Comparison of ENCODE assay signal across 9 cellular contexts in genomic region chr22:30309981-30310672, GRCh38. TPM values are rescaled to one million over a fixed set of nuclear protein-coding genes. Genes with fewer than 3 reads are reported as not detected.
DNase-seq lines count a peak whose midpoint lies in the region; ATAC-seq and TF ChIP-seq lines count a peak whose summit lies in the region.
"Had no signal": no experiment of that assay in that cellular context is flagged by ENCODE, and none has a peak within 500 bp of the region (broad histone marks: within the 10 kb centered on the region; RNA-seq: fewer than 3 reads in every experiment).

No MANE protein-coding gene starts in this region.

- no peaks in the 10 kb centered on the region for H3K36me3 ChIP-seq in right atrium auricular region
- no peaks in the 10 kb centered on the region for H3K36me3 ChIP-seq in testis (ENCODE audit: low read depth, missing control alignments)

- H3K36me3 Mint-ChIP-seq in CD14-positive monocyte = peaks cover 18 to 35% of the 10 kb centered on the region in 2 donors
- peaks cover 4% of the 10 kb centered on the region for H3K36me3 Mint-ChIP-seq in T-helper 17 cell (ENCODE audit: low read depth)

- peaks cover 95% of the 10 kb centered on the region for H3K4me1 Mint-ChIP-seq in CD14-positive monocyte
- H3K4me1 Mint-ChIP-seq in T-helper 17 cell = peaks cover 83% of the 10 kb centered on the region

- H3K27ac Mint-ChIP-seq in CD14-positive monocyte (peak overlapping the region; percentile 86 to 96 (median 93)), T-helper 17 cell (peak overlapping the region; percentile 86)

- WGBS in testis, 2 donors = 70 to 86% methylated on average over 4 to 6 of the region's 6 CpGs

- H3K27me3 Mint-ChIP-seq in CD14-positive monocyte (ENCODE audit: low read depth in 3 of 3) (peaks cover 0 to 5% (median 0%) of the 10 kb centered on the region in 3 donors), T-helper 17 cell (no peaks in the 10 kb centered on the region)

- ATAC-seq in GM21390 (IDR thresholded peaks at IDR 0.05; ENCODE audit: unreplicated experiment) = peak; percentile 40
- ATAC-seq in T-helper 17 cell = peak; percentile 58
- ATAC-seq in GM18858 (IDR thresholded peaks at IDR 0.05; ENCODE audit: unreplicated experiment) = no peak
- ATAC-seq in HG02610 (IDR thresholded peaks at IDR 0.05; ENCODE audit: unreplicated experiment) = no peak
- ATAC-seq: HCT116 had no signal

- TF ChIP-seq CTCF in CD14-positive monocyte (IDR thresholded peaks at IDR 0.05) (no peak), right atrium auricular region (IDR thresholded peaks at IDR 0.05) (no peak), testis (IDR thresholded peaks at IDR 0.05) (no peak)

- H3K4me1 ChIP-seq in right atrium auricular region (peaks cover 2 to 90% of the 10 kb centered on the region in 2 donors), testis (peaks cover 73% of the 10 kb centered on the region)

- intact Hi-C loops in CD14-positive monocyte (cut with micrococcal nuclease) = loop anchor here in 1 of 2 donors (2.0 to 10.0 kb wide), 2 partner anchors 15 to 45 kb away; partner anchors contain the start of genes CCDC157 and SF3A1
- intact Hi-C loops in testis (cut with DNase I; ENCODE audit: low total_unique reads) = no loop called here

- H3K27me3 ChIP-seq in right atrium auricular region = no peaks in the 10 kb centered on the region
- H3K27me3 ChIP-seq in testis = no peaks in the 10 kb centered on the region

- H3K9me3 ChIP-seq in T-helper 17 cell (ENCODE audit: control insufficient read depth, low read length, poor library complexity, severe bottlenecking) = no peaks in the 10 kb centered on the region
- H3K9me3 ChIP-seq in right atrium auricular region = no peaks in the 10 kb centered on the region
- no peaks in the 10 kb centered on the region for H3K9me3 ChIP-seq in testis

- peak overlapping the region; percentile 78 to 83 for H3K27ac ChIP-seq in right atrium auricular region
- peak overlapping the region in 1 of 2 donors; percentile 75 for H3K27ac ChIP-seq in testis

- DNase-seq in CD14-positive monocyte (ENCODE audit: low spot score) (peak; percentile 72), T-helper 17 cell (no peak), right atrium auricular region (ENCODE audit: low spot score) (peak; percentile 80), testis (peak; percentile 33), NCI-H345 (lab: John Stamatoyannopoulos, UW) (no peak)

- H3K4me3 Mint-ChIP-seq in CD14-positive monocyte = peak overlapping the region; percentile 12 to 62
- H3K4me3 Mint-ChIP-seq in T-helper 17 cell = peak overlapping the region; percentile 86

- peaks cover 0 to 4% (median 0%) of the 10 kb centered on the region in 7 donors for H3K9me3 Mint-ChIP-seq in CD14-positive monocyte

- no peak for TF ChIP-seq POLR2A in testis (IDR thresholded peaks at IDR 0.05)

- H3K4me3 ChIP-seq in right atrium auricular region (no peak overlapping the region), testis (no peak overlapping the region)

RNA-seq across cellular contexts. Expression of gene TBC1D10A, which starts 16.6 kb away (rescaled TPM):
- polyA plus RNA-seq in CD14-positive monocyte (10 to 100 TPM; 13.4 to 21.8 TPM), testis (ENCODE audit: insufficient read depth, low read depth, low replicate concordance) (51.0 TPM)
- total RNA-seq in T-helper 17 cell (10 to 100 TPM; 46.9 to 63.1 TPM), right atrium auricular region (1 to 10 TPM; 5.9 to 9.3 TPM), testis (10 to 100 TPM; 48.4 to 79.1 TPM)

RNA-seq across cellular contexts. Expression of gene CASTOR1, which starts 20.8 kb away (rescaled TPM):
- polyA plus RNA-seq in CD14-positive monocyte (1 to 10 TPM; 6.4 to 6.5 TPM), testis (ENCODE audit: insufficient read depth, low read depth, low replicate concordance) (32.8 TPM)
- total RNA-seq in T-helper 17 cell (10 to 100 TPM; 10.6 to 12.4 TPM), right atrium auricular region (10 to 100 TPM in 1 of 2 donors, 1 to 10 TPM in 1; 8.1 to 12.5 TPM), testis (10 to 100 TPM; 36.7 to 71.4 TPM)

RNA-seq across cellular contexts. Expression of gene OSM, which starts 43.5 kb away (rescaled TPM):
- polyA plus RNA-seq in CD14-positive monocyte (100 to 1,000 TPM in 1 of 2 donors, 10 to 100 TPM in 1; 48.0 to 146 TPM), testis (ENCODE audit: insufficient read depth, low read depth, low replicate concordance) (0.69 TPM)
- total RNA-seq in T-helper 17 cell (10 to 100 TPM; 29.1 to 35.2 TPM), right atrium auricular region (1 to 10 TPM in 1 of 2 donors, under 1 TPM in 1; 0.63 to 1.6 TPM), testis (1 to 10 TPM in 1 of 2 donors, not detected in 1; 1.6 TPM)

RNA-seq across cellular contexts. Expression of gene SF3A1, which starts 46.6 kb away (rescaled TPM):
- polyA plus RNA-seq in CD14-positive monocyte = 10 to 100 TPM; 34.7 to 52.1 TPM
- total RNA-seq in T-helper 17 cell = 100 to 1,000 TPM; 317 to 372 TPM
- total RNA-seq in right atrium auricular region = 10 to 100 TPM; 52.3 to 81.1 TPM
- total RNA-seq in testis = 100 to 1,000 TPM; 159 to 174 TPM
- polyA plus RNA-seq in testis (ENCODE audit: insufficient read depth, low read depth, low replicate concordance) = 272 TPM

RNA-seq across cellular contexts. Expression of gene CCDC157, which starts 46.7 kb away (rescaled TPM):
- polyA plus RNA-seq in CD14-positive monocyte (under 1 TPM; 0.50 to 0.54 TPM), testis (ENCODE audit: insufficient read depth, low read depth, low replicate concordance) (69.2 TPM)
- total RNA-seq in T-helper 17 cell (1 to 10 TPM; 6.7 to 9.4 TPM), right atrium auricular region (under 1 TPM; 0.26 to 0.55 TPM), testis (10 to 100 TPM; 70.1 to 81.9 TPM)

Comparison
In these comparisons a context has a peak if more than half of its experiments do, and no peak if none do; other contexts are left out.
1. DNase-seq: peak in CD14-positive monocyte (single experiment), right atrium auricular region (single experiment) and testis (single experiment); none in T-helper 17 cell (0 of 3) and NCI-H345 (single experiment).
2. ATAC-seq: peak in GM21390 (single experiment) and T-helper 17 cell (single experiment); none in GM18858 (single experiment) and HG02610 (single experiment).
3. RNA of gene TBC1D10A, which starts 16.6 kb away (total RNA-seq): 48.4 to 79.1 TPM in testis and 46.9 to 63.1 TPM in T-helper 17 cell; 5.9 to 9.3 TPM in right atrium auricular region; every median in the first group is over 4 times any median in the second.
4. RNA of gene OSM, which starts 43.5 kb away (total RNA-seq): 29.1 to 35.2 TPM in T-helper 17 cell; 0.63 to 1.6 TPM in right atrium auricular region and 1.6 TPM in testis; every median in the first group is over 10 times any median in the second.